11 cellular contexts compared by ENCODE assay signal in the genomic region with DNA sequence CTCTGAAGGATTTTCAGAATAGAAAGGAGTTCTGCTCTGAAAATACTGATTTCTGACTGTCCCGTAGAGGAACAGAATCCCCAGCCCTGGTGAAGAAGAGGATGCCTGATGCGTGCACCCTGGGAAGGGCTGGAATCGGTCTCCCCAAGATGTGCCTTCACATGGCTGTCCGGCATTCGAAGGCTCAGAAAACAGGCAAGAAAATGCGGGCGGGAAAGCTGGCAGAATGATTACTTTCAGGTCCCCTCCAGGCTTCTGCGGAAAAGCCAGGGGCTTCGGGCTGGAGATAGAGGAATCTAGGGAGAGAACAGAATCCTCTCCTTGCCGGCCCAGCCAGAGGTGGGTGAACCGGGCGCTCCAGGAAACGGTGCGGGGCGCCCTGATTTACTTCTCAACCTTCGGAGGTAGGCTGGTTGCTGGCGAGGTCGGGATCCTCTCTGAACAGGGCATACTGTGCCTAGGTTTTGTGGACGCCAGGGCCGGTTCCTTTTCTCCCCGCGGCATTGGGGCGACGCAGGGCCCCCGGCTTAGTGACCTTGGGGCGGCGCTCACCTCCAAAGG. TPM values are rescaled to one million over a fixed set of nuclear protein-coding genes. Genes with fewer than 3 reads are reported as not detected.
DNase-seq lines count a peak whose midpoint lies in the region; ATAC-seq, FAIRE-seq and TF ChIP-seq lines count a peak whose summit lies in the region.
"Had no signal": no experiment of that assay in that cellular context is flagged by ENCODE, and none has a peak within 500 bp of the region (broad histone marks: within the 10 kb centered on the region; RNA-seq: fewer than 3 reads in every experiment).

No MANE protein-coding gene starts in this region.

- peaks cover 23% of the 10 kb centered on the region for H3K4me1 Mint-ChIP-seq in activated CD4-positive, alpha-beta T cell treated with anti-CD3 and anti-CD28 coated beads for 36 hours
- peaks cover 28 to 51% of the 10 kb centered on the region in 2 donors for H3K4me1 Mint-ChIP-seq in stimulated activated naive B cell treated with anti-CD40 and anti-IgM and Interleukin-4, amounts not matched to agents 10 μg/mL and 1 μg/mL and 100 μg/mL, for 72 hours

- no peaks in the 10 kb centered on the region for H3K36me3 Mint-ChIP-seq in activated CD4-positive, alpha-beta T cell treated with anti-CD3 and anti-CD28 coated beads for 36 hours (ENCODE audit: low read depth)
- H3K36me3 Mint-ChIP-seq in stimulated activated naive B cell treated with anti-CD40 and anti-IgM and Interleukin-4, amounts not matched to agents 10 μg/mL and 1 μg/mL and 100 μg/mL, for 72 hours, result peaks cover 4 to 6% of the 10 kb centered on the region in 2 donors

- H3K9me3 Mint-ChIP-seq in activated CD4-positive, alpha-beta T cell treated with anti-CD3 and anti-CD28 coated beads for 36 hours (ENCODE audit: low read depth), result no peaks in the 10 kb centered on the region
- H3K9me3 Mint-ChIP-seq in stimulated activated naive B cell treated with anti-CD40 and anti-IgM and Interleukin-4, amounts not matched to agents 10 μg/mL and 1 μg/mL and 100 μg/mL, for 72 hours, result no peaks in the 10 kb centered on the region

- in situ Hi-C loops in astrocyte of the cerebellum (cut with HindIII; ENCODE audit: low sequenced_read_pairs), result loop anchor here (10.0 kb wide), 1 partner anchor 355 kb away; no protein-coding TSS in a partner anchor

- CTCF ChIA-PET in activated CD4-positive, alpha-beta T cell treated with anti-CD3 and anti-CD28 coated beads for 36 hours (lab: Charles Lee), result interaction anchor here (0.6 to 3.6 kb wide), 8 partner anchors 9 to 362 kb away, joined by 3 to 27 read pairs (median 4); no protein-coding TSS in a partner anchor

- POLR2A ChIA-PET in activated CD4-positive, alpha-beta T cell treated with anti-CD3 and anti-CD28 coated beads for 36 hours (lab: Charles Lee), result no interaction called here

- H3K27me3 Mint-ChIP-seq in activated CD4-positive, alpha-beta T cell treated with anti-CD3 and anti-CD28 coated beads for 36 hours, result peaks cover 56% of the 10 kb centered on the region
- H3K27me3 Mint-ChIP-seq in stimulated activated naive B cell treated with anti-CD40 and anti-IgM and Interleukin-4, amounts not matched to agents 10 μg/mL and 1 μg/mL and 100 μg/mL, for 72 hours, result peaks cover 68 to 96% of the 10 kb centered on the region in 2 donors

- peak; percentile 24 for DNase-seq in activated CD4-positive, alpha-beta T cell treated with anti-CD3 and anti-CD28 coated beads for 36 hours
- DNase-seq in activated CD4-positive, alpha-beta T cell treated with anti-CD3 and anti-CD28 coated beads for 4 hours, result no peak
- DNase-seq in astrocyte of the cerebellum (ENCODE audit: low read depth) (no peak), left kidney (ENCODE audit: low read depth, low spot score) (peak; percentile 19), H54 (ENCODE audit: insufficient read length, low spot score) (no peak)
- no peak for DNase-seq in stimulated activated naive B cell treated with anti-CD40 and anti-IgM and Interleukin-4, amounts not matched to agents 10 μg/mL and 1 μg/mL and 100 μg/mL, for 72 hours
- no peak for DNase-seq in activated effector memory CD4-positive, alpha-beta T cell treated with Interleukin-2 at 50 U/mL for 16 hours

- no peak for TF ChIP-seq POLR2A in H54 (IDR thresholded peaks at IDR 0.05; ENCODE audit: low read depth, low read length)

- FAIRE-seq in H54 (lab: Jason Lieb, UNC), result no peak
- FAIRE-seq: A549 had no signal

- H3K4me3 ChIP-seq in astrocyte of the cerebellum (ENCODE audit: low read depth, low read length), result peak overlapping the region; percentile 33
- H3K4me3 ChIP-seq: A549 had no signal

- no peak for TF ChIP-seq CTCF in astrocyte of the cerebellum (IDR thresholded peaks at IDR 0.05; ENCODE audit: low read depth, low read length, missing control alignments)

- intact Hi-C loops in activated CD4-positive, alpha-beta T cell treated with anti-CD3 and anti-CD28 coated beads for 36 hours (cut with DNase I, micrococcal nuclease), result loop anchor here in 1 of 2 experiments (2.0 kb wide), 1 partner anchor 13 kb away; no protein-coding TSS in a partner anchor

- H3K4me3 Mint-ChIP-seq in activated CD4-positive, alpha-beta T cell treated with anti-CD3 and anti-CD28 coated beads for 36 hours, result no peak overlapping the region
- peak overlapping the region; percentile 34 to 79 for H3K4me3 Mint-ChIP-seq in stimulated activated naive B cell treated with anti-CD40 and anti-IgM and Interleukin-4, amounts not matched to agents 10 μg/mL and 1 μg/mL and 100 μg/mL, for 72 hours

- no peak overlapping the region for H3K27ac Mint-ChIP-seq in activated CD4-positive, alpha-beta T cell treated with anti-CD3 and anti-CD28 coated beads for 36 hours
- no peak overlapping the region for H3K27ac Mint-ChIP-seq in stimulated activated naive B cell treated with anti-CD40 and anti-IgM and Interleukin-4, amounts not matched to agents 10 μg/mL and 1 μg/mL and 100 μg/mL, for 72 hours

- ATAC-seq in activated CD4-positive, alpha-beta T cell treated with anti-CD3 and anti-CD28 coated beads for 36 hours, result no peak
- ATAC-seq in stimulated activated naive B cell treated with anti-CD40 and anti-IgM and Interleukin-4, amounts not matched to agents 10 μg/mL and 1 μg/mL and 100 μg/mL, for 72 hours (replicated peaks), result peak in 1 of 2 donors; percentile 16
- ATAC-seq in esophagus mucosa, result no peak
- ATAC-seq: A549, HCT116 had no signal

RNA-seq across cellular contexts. Expression of a gene that starts 2.5 kb away (rescaled TPM):
- not detected for total RNA-seq in activated CD4-positive, alpha-beta T cell treated with anti-CD3 and anti-CD28 coated beads for 36 hours
- total RNA-seq in esophagus mucosa, result not detected
- total RNA-seq: activated CD8-positive, alpha-beta memory T cell treated with anti-CD3 and anti-CD28 coated beads for 36 hours had no signal

RNA-seq across cellular contexts. Expression of a gene that starts 2.6 kb away (rescaled TPM):
- total RNA-seq in activated CD4-positive, alpha-beta T cell treated with anti-CD3 and anti-CD28 coated beads for 36 hours, result not detected
- total RNA-seq in esophagus mucosa, result not detected

RNA-seq across cellular contexts. Expression of a gene that starts 56.5 kb away (rescaled TPM):
- not detected for total RNA-seq in activated CD4-positive, alpha-beta T cell treated with anti-CD3 and anti-CD28 coated beads for 36 hours
- total RNA-seq in esophagus mucosa, result not detected
- total RNA-seq: activated CD8-positive, alpha-beta memory T cell treated with anti-CD3 and anti-CD28 coated beads for 36 hours had no signal

Comparison
In these comparisons a context has a peak if more than half of its experiments do, and no peak if none do; other contexts are left out.
1. DNase-seq: peak in activated CD4-positive, alpha-beta T cell treated with anti-CD3 and anti-CD28 coated beads for 36 hours (single experiment) and left kidney (single experiment); none in activated CD4-positive, alpha-beta T cell treated with anti-CD3 and anti-CD28 coated beads for 4 hours (0 of 2), astrocyte of the cerebellum (single experiment), stimulated activated naive B cell treated with anti-CD40 and anti-IgM and Interleukin-4, amounts not matched to agents 10 μg/mL and 1 μg/mL and 100 μg/mL, for 72 hours (single experiment), activated effector memory CD4-positive, alpha-beta T cell treated with Interleukin-2 at 50 U/mL for 16 hours (single experiment) and H54 (single experiment).